In genomic region chr2:127564429-127565260, GRCh38 we compare ENCODE assay signal across 26 cellular contexts. TPM values are rescaled to one million over a fixed set of nuclear protein-coding genes. Genes with fewer than 3 reads are reported as not detected.
DNase-seq lines count a peak whose midpoint lies in the region; ATAC-seq and TF ChIP-seq lines count a peak whose summit lies in the region.
"Had no signal": no experiment of that assay in that cellular context is flagged by ENCODE, and none has a peak within 500 bp of the region (broad histone marks: within the 10 kb centered on the region; RNA-seq: fewer than 3 reads in every experiment).

No MANE protein-coding gene starts in this region.

- H3K9me3 Mint-ChIP-seq in activated CD4-positive, alpha-beta T cell treated with anti-CD3 and anti-CD28 coated beads for 36 hours (ENCODE audit: low read depth): no peaks in the 10 kb centered on the region
- H3K9me3 Mint-ChIP-seq in natural killer cell (no peaks in the 10 kb centered on the region), neural crest cell (no peaks in the 10 kb centered on the region)
- H3K9me3 Mint-ChIP-seq in natural killer cell treated with Interleukin-12 subunit alpha and Interleukin-12 subunit beta and Interleukin-15 and Interleukin-18, amount 100 ng/mL, for 72 hours: no peaks in the 10 kb centered on the region
- H3K9me3 Mint-ChIP-seq: activated naive CD4-positive, alpha-beta T cell treated with anti-CD3 and anti-CD28 coated beads, Interleukin-2, amount 50 U/mL, for 24 hours; GM23338; neural progenitor cell; T-cell had no signal

- peak overlapping the region; percentile 4 for H3K27ac Mint-ChIP-seq in activated CD4-positive, alpha-beta T cell treated with anti-CD3 and anti-CD28 coated beads for 36 hours
- H3K27ac Mint-ChIP-seq in natural killer cell: no peak overlapping the region
- no peak overlapping the region for H3K27ac Mint-ChIP-seq in natural killer cell treated with Interleukin-12 subunit alpha and Interleukin-12 subunit beta and Interleukin-15 and Interleukin-18, amount 100 ng/mL, for 72 hours
- H3K27ac Mint-ChIP-seq in neural crest cell (ENCODE audit: unreplicated experiment): peak overlapping the region; percentile 57
- H3K27ac Mint-ChIP-seq: activated naive CD4-positive, alpha-beta T cell treated with anti-CD3 and anti-CD28 coated beads, Interleukin-2, amount 50 U/mL, for 24 hours; GM23338; neural progenitor cell; T-cell had no signal

- intact Hi-C loops in activated CD4-positive, alpha-beta T cell treated with anti-CD3 and anti-CD28 coated beads for 36 hours (cut with DNase I, micrococcal nuclease): no loop called here
- intact Hi-C loops in natural killer cell (cut with micrococcal nuclease): no loop called here

- H3K4me3 Mint-ChIP-seq in activated CD4-positive, alpha-beta T cell treated with anti-CD3 and anti-CD28 coated beads for 36 hours: no peak overlapping the region
- no peak overlapping the region for H3K4me3 Mint-ChIP-seq in natural killer cell
- no peak overlapping the region for H3K4me3 Mint-ChIP-seq in natural killer cell treated with Interleukin-12 subunit alpha and Interleukin-12 subunit beta and Interleukin-15 and Interleukin-18, amount 100 ng/mL, for 72 hours
- no peak overlapping the region for H3K4me3 Mint-ChIP-seq in neural crest cell
- H3K4me3 Mint-ChIP-seq: activated naive CD4-positive, alpha-beta T cell treated with anti-CD3 and anti-CD28 coated beads, Interleukin-2, amount 50 U/mL, for 24 hours; GM23338; neural progenitor cell; T-cell had no signal

- TF ChIP-seq CTCF in natural killer cell (IDR thresholded peaks at IDR 0.05): no peak
- TF ChIP-seq CTCF in neural crest cell (conservative IDR thresholded peaks at IDR 0.05): no peak

- H3K36me3 Mint-ChIP-seq in activated CD4-positive, alpha-beta T cell treated with anti-CD3 and anti-CD28 coated beads for 36 hours (ENCODE audit: low read depth): no peaks in the 10 kb centered on the region
- H3K36me3 Mint-ChIP-seq in natural killer cell (no peaks in the 10 kb centered on the region), neural crest cell (ENCODE audit: low read depth) (no peaks in the 10 kb centered on the region)
- H3K36me3 Mint-ChIP-seq in natural killer cell treated with Interleukin-12 subunit alpha and Interleukin-12 subunit beta and Interleukin-15 and Interleukin-18, amount 100 ng/mL, for 72 hours: peaks cover 5% of the 10 kb centered on the region
- H3K36me3 Mint-ChIP-seq: activated naive CD4-positive, alpha-beta T cell treated with anti-CD3 and anti-CD28 coated beads, Interleukin-2, amount 50 U/mL, for 24 hours; neural progenitor cell; T-cell had no signal

- CTCF ChIA-PET in activated CD4-positive, alpha-beta T cell treated with anti-CD3 and anti-CD28 coated beads for 36 hours (lab: Charles Lee): interaction anchor here (0.7 to 1.3 kb wide), 2 partner anchors 53 to 85 kb away, joined by 3 to 4 read pairs; no protein-coding TSS in a partner anchor

- ATAC-seq in activated CD4-positive, alpha-beta T cell treated with anti-CD3 and anti-CD28 coated beads for 36 hours: no peak
- no peak for ATAC-seq in natural killer cell
- no peak for ATAC-seq in natural killer cell treated with Interleukin-12 subunit alpha and Interleukin-12 subunit beta and Interleukin-15 and Interleukin-18, amount 100 ng/mL, for 72 hours
- ATAC-seq: GM23338, T-cell had no signal

- H3K27me3 Mint-ChIP-seq in activated CD4-positive, alpha-beta T cell treated with anti-CD3 and anti-CD28 coated beads for 36 hours: peaks cover 4% of the 10 kb centered on the region
- H3K27me3 Mint-ChIP-seq in natural killer cell (ENCODE audit: low read depth in 2 of 2): peaks cover 0 to 1% of the 10 kb centered on the region in 2 donors
- peaks cover 7 to 19% of the 10 kb centered on the region in 2 donors for H3K27me3 Mint-ChIP-seq in natural killer cell treated with Interleukin-12 subunit alpha and Interleukin-12 subunit beta and Interleukin-15 and Interleukin-18, amount 100 ng/mL, for 72 hours
- H3K27me3 Mint-ChIP-seq in neural crest cell (ENCODE audit: low read depth): no peaks in the 10 kb centered on the region
- H3K27me3 Mint-ChIP-seq: activated naive CD4-positive, alpha-beta T cell treated with anti-CD3 and anti-CD28 coated beads, Interleukin-2, amount 50 U/mL, for 24 hours had no signal

- POLR2A ChIA-PET in activated CD4-positive, alpha-beta T cell treated with anti-CD3 and anti-CD28 coated beads for 36 hours (lab: Charles Lee): no interaction called here

- peaks cover 18% of the 10 kb centered on the region for H3K4me1 Mint-ChIP-seq in activated CD4-positive, alpha-beta T cell treated with anti-CD3 and anti-CD28 coated beads for 36 hours
- H3K4me1 Mint-ChIP-seq in natural killer cell (peaks cover 9% of the 10 kb centered on the region in 2 donors), neural crest cell (no peaks in the 10 kb centered on the region)
- H3K4me1 Mint-ChIP-seq in natural killer cell treated with Interleukin-12 subunit alpha and Interleukin-12 subunit beta and Interleukin-15 and Interleukin-18, amount 100 ng/mL, for 72 hours (ENCODE audit: low read depth in 2 of 2): peaks cover 16 to 17% of the 10 kb centered on the region in 2 donors

- DNase-seq in activated CD4-positive, alpha-beta T cell treated with anti-CD3 and anti-CD28 coated beads for 36 hours: no peak
- no peak for DNase-seq in activated CD4-positive, alpha-beta T cell treated with anti-CD3 and anti-CD28 coated beads for 48 hours
- DNase-seq in natural killer cell (peak; percentile 13), neural crest cell (ENCODE audit: low read depth, low spot score) (no peak), superior temporal gyrus (ENCODE audit: extremely low spot score) (no peak), NCI-H2196 treated with DMSO at 0.1 percent for 48 hours (lab: John Stamatoyannopoulos, UW; ENCODE audit: unreplicated experiment) (no peak), HuH-7 (ENCODE audit: low spot score) (no peak)
- DNase-seq in natural killer cell treated with Interleukin-12 subunit alpha and Interleukin-12 subunit beta and Interleukin-15 and Interleukin-18, amount 100 ng/mL, for 72 hours (ENCODE audit: low spot score): no peak
- DNase-seq: activated CD4-positive, CD25-positive, alpha-beta regulatory T cell; DMS79; esophagus squamous epithelium; foreskin melanocyte; GF-D8; lower lobe of right lung; mucosa of descending colon; NCI-H2029 treated with DMSO at 0.1 percent for 48 hours; NCI-H345; NCI-H748 treated with DMSO at 0.1 percent for 48 hours; stimulated activated CD4-positive, alpha-beta T cell treated with anti-CD3 and anti-CD28 coated beads, Interleukin-4, amount 100 ng/mL, for 24 hours; stimulated activated naive B cell treated with anti-CD40 and anti-IgM and Interleukin-4, amounts not matched to agents 10 μg/mL and 1 μg/mL and 100 μg/mL, for 72 hours had no signal

RNA-seq across cellular contexts. Expression of gene MYO7B, which starts 29.2 kb away (rescaled TPM):
- total RNA-seq in activated CD4-positive, alpha-beta T cell treated with anti-CD3 and anti-CD28 coated beads for 36 hours: 1 to 10 TPM in 1 of 2 experiments, under 1 TPM in 1; 0.75 to 1.5 TPM
- under 1 TPM; 0.14 to 0.45 (median 0.25) TPM for total RNA-seq in natural killer cell
- total RNA-seq in natural killer cell treated with Interleukin-12 subunit alpha and Interleukin-12 subunit beta and Interleukin-15 and Interleukin-18, amount 100 ng/mL, for 72 hours: not detected
- 0.28 TPM in 1 of 2 replicates, not detected in the other for total RNA-seq in neural crest cell
- total RNA-seq: GM23338, MCF 10A, SK-MEL-5 had no signal

RNA-seq across cellular contexts. Expression of gene IWS1, which starts 38.4 kb away (rescaled TPM):
- total RNA-seq in activated CD4-positive, alpha-beta T cell treated with anti-CD3 and anti-CD28 coated beads for 36 hours: 10 to 100 TPM; 49.5 to 55.0 TPM
- total RNA-seq in natural killer cell (10 to 100 TPM; 21.7 to 27.1 (median 23.9) TPM), neural crest cell (59.4 and 63.0 TPM in 2 replicates)
- total RNA-seq in natural killer cell treated with Interleukin-12 subunit alpha and Interleukin-12 subunit beta and Interleukin-15 and Interleukin-18, amount 100 ng/mL, for 72 hours: 10 to 100 TPM; 45.3 to 49.5 TPM

Comparison
In these comparisons a context has a peak if more than half of its experiments do, and no peak if none do; other contexts are left out.
1. H3K27ac Mint-ChIP-seq: peak in activated CD4-positive, alpha-beta T cell treated with anti-CD3 and anti-CD28 coated beads for 36 hours (single experiment) and neural crest cell (single experiment); none in natural killer cell (0 of 2) and natural killer cell treated with Interleukin-12 subunit alpha and Interleukin-12 subunit beta and Interleukin-15 and Interleukin-18, amount 100 ng/mL, for 72 hours (0 of 2).